ENCODE assay signal across 1 cellular context in genomic region chr2:172427990-172428840, GRCh38.
A peak's percentile ranks its signal among the peaks of the same experiment; 100 is the strongest.
TF ChIP-seq lines count a peak whose summit lies in the region.

No MANE protein-coding gene starts in this region.

TF ChIP-seq in HepG2, 621 proteins besides CTCF, POLR2A, EP300 and RAD21 (continued from another document and continues in another):
- TF ChIP-seq, protein P1, sequence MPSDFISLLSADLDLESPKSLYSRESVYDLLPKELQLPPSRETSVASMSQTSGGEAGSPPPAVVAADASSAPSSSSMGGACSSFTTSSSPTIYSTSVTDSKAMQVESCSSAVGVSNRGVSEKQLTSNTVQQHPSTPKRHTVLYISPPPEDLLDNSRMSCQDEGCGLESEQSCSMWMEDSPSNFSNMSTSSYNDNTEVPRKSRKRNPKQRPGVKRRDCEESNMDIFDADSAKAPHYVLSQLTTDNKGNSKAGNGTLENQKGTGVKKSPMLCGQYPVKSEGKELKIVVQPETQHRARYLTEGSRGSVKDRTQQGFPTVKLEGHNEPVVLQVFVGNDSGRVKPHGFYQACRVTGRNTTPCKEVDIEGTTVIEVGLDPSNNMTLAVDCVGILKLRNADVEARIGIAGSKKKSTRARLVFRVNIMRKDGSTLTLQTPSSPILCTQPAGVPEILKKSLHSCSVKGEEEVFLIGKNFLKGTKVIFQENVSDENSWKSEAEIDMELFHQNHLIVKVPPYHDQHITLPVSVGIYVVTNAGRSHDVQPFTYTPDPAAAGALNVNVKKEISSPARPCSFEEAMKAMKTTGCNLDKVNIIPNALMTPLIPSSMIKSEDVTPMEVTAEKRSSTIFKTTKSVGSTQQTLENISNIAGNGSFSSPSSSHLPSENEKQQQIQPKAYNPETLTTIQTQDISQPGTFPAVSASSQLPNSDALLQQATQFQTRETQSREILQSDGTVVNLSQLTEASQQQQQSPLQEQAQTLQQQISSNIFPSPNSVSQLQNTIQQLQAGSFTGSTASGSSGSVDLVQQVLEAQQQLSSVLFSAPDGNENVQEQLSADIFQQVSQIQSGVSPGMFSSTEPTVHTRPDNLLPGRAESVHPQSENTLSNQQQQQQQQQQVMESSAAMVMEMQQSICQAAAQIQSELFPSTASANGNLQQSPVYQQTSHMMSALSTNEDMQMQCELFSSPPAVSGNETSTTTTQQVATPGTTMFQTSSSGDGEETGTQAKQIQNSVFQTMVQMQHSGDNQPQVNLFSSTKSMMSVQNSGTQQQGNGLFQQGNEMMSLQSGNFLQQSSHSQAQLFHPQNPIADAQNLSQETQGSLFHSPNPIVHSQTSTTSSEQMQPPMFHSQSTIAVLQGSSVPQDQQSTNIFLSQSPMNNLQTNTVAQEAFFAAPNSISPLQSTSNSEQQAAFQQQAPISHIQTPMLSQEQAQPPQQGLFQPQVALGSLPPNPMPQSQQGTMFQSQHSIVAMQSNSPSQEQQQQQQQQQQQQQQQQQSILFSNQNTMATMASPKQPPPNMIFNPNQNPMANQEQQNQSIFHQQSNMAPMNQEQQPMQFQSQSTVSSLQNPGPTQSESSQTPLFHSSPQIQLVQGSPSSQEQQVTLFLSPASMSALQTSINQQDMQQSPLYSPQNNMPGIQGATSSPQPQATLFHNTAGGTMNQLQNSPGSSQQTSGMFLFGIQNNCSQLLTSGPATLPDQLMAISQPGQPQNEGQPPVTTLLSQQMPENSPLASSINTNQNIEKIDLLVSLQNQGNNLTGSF (CRISPR knock-in tag; IDR thresholded peaks at IDR 0.05), result no peak; the same call in 1 of the 2 replicates
- no peak; the same call in 1 of the 2 replicates for TF ChIP-seq BRF2 (CRISPR knock-in tag; IDR thresholded peaks at IDR 0.05)
- TF ChIP-seq MYPOP (CRISPR knock-in tag; IDR thresholded peaks at IDR 0.05), result peak; percentile 35; the same call in 1 of the 2 replicates
- TF ChIP-seq MEIS1 (CRISPR knock-in tag; IDR thresholded peaks at IDR 0.05; ENCODE audit: borderline replicate concordance), result no peak
- TF ChIP-seq PITX1 (CRISPR knock-in tag; IDR thresholded peaks at IDR 0.05), result peak; percentile 69; the same call in 1 of the 2 replicates
- TF ChIP-seq DZIP1 (CRISPR knock-in tag; IDR thresholded peaks at IDR 0.05), result no peak
- no peak for TF ChIP-seq GPN1 (CRISPR knock-in tag; IDR thresholded peaks at IDR 0.05; ENCODE audit: borderline replicate concordance)
- TF ChIP-seq, protein P2, sequence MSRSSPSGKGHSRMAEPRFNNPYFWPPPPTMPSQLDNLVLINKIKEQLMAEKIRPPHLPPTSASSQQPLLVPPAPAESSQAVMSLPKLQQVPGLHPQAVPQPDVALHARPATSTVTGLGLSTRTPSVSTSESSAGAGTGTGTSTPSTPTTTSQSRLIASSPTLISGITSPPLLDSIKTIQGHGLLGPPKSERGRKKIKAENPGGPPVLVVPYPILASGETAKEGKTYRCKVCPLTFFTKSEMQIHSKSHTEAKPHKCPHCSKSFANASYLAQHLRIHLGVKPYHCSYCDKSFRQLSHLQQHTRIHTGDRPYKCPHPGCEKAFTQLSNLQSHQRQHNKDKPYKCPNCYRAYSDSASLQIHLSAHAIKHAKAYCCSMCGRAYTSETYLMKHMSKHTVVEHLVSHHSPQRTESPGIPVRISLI (CRISPR knock-in tag; IDR thresholded peaks at IDR 0.05; ENCODE audit: borderline replicate concordance), result peak; percentile 89
- no peak; the same call in 1 of the 2 replicates for TF ChIP-seq ZNF33B (CRISPR knock-in tag; IDR thresholded peaks at IDR 0.05)
- no peak; the same call in none of the 2 replicates for TF ChIP-seq CHD4 (IDR thresholded peaks at IDR 0.05; ENCODE audit: borderline replicate concordance, low read length)
- peak; percentile 94 for TF ChIP-seq ZNF598 (CRISPR knock-in tag; IDR thresholded peaks at IDR 0.05; ENCODE audit: borderline replicate concordance)
- TF ChIP-seq, protein P3, sequence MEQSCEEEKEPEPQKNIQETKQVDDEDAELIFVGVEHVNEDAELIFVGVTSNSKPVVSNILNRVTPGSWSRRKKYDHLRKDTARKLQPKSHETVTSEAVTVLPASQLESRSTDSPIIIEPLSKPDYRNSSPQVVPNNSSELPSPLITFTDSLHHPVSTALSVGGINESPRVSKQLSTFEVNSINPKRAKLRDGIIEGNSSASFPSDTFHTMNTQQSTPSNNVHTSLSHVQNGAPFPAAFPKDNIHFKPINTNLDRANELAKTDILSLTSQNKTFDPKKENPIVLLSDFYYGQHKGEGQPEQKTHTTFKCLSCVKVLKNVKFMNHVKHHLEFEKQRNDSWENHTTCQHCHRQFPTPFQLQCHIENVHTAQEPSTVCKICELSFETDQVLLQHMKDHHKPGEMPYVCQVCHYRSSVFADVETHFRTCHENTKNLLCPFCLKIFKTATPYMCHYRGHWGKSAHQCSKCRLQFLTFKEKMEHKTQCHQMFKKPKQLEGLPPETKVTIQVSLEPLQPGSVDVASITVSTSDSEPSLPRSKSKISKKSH (CRISPR knock-in tag; IDR thresholded peaks at IDR 0.05; ENCODE audit: borderline replicate concordance), result 0 out of 2 replicates have a peak, but pooled peaks have one; percentile 14
- TF ChIP-seq HMG20B (CRISPR knock-in tag; conservative IDR thresholded peaks at IDR 0.05), result no peak
- no peak for TF ChIP-seq TBP (CRISPR knock-in tag; IDR thresholded peaks at IDR 0.05)
- no peak for TF ChIP-seq TBL1XR1 (IDR thresholded peaks at IDR 0.05; ENCODE audit: borderline replicate concordance, low read length, partially characterized antibody)
- TF ChIP-seq ZNF563 (CRISPR knock-in tag; IDR thresholded peaks at IDR 0.05), result no peak
- TF ChIP-seq KMT2B (CRISPR knock-in tag; IDR thresholded peaks at IDR 0.05), result peak; percentile 69
- TF ChIP-seq, protein P4, sequence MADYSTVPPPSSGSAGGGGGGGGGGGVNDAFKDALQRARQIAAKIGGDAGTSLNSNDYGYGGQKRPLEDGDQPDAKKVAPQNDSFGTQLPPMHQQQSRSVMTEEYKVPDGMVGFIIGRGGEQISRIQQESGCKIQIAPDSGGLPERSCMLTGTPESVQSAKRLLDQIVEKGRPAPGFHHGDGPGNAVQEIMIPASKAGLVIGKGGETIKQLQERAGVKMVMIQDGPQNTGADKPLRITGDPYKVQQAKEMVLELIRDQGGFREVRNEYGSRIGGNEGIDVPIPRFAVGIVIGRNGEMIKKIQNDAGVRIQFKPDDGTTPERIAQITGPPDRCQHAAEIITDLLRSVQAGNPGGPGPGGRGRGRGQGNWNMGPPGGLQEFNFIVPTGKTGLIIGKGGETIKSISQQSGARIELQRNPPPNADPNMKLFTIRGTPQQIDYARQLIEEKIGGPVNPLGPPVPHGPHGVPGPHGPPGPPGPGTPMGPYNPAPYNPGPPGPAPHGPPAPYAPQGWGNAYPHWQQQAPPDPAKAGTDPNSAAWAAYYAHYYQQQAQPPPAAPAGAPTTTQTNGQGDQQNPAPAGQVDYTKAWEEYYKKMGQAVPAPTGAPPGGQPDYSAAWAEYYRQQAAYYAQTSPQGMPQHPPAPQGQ (CRISPR knock-in tag; IDR thresholded peaks at IDR 0.05; ENCODE audit: borderline replicate concordance), result no peak
- TF ChIP-seq ZNF816 (CRISPR knock-in tag; IDR thresholded peaks at IDR 0.05; ENCODE audit: borderline replicate concordance), result no peak
- TF ChIP-seq ZNF709 (CRISPR knock-in tag; IDR thresholded peaks at IDR 0.05), result no peak
- TF ChIP-seq, protein P5, sequence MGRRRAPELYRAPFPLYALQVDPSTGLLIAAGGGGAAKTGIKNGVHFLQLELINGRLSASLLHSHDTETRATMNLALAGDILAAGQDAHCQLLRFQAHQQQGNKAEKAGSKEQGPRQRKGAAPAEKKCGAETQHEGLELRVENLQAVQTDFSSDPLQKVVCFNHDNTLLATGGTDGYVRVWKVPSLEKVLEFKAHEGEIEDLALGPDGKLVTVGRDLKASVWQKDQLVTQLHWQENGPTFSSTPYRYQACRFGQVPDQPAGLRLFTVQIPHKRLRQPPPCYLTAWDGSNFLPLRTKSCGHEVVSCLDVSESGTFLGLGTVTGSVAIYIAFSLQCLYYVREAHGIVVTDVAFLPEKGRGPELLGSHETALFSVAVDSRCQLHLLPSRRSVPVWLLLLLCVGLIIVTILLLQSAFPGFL (CRISPR knock-in tag; IDR thresholded peaks at IDR 0.05), result no peak
- TF ChIP-seq ZNF34 (CRISPR knock-in tag; IDR thresholded peaks at IDR 0.05; ENCODE audit: borderline replicate concordance), result no peak
- 0 out of 2 replicates have a peak, but pooled peaks have one; percentile 9 for TF ChIP-seq ZNF552 (CRISPR knock-in tag; IDR thresholded peaks at IDR 0.05; ENCODE audit: borderline replicate concordance)
- no peak for TF ChIP-seq KDM6A (CRISPR knock-in tag; IDR thresholded peaks at IDR 0.05; ENCODE audit: low read depth)
- TF ChIP-seq NRL (CRISPR knock-in tag; IDR thresholded peaks at IDR 0.05; ENCODE audit: borderline replicate concordance), result no peak
- TF ChIP-seq SOX13 (IDR thresholded peaks at IDR 0.05), result no peak
- no peak for TF ChIP-seq SOX13 (CRISPR knock-in tag; conservative IDR thresholded peaks at IDR 0.05 in 1 of 2, IDR thresholded peaks at IDR 0.05 in 1 of 2)
- no peak for TF ChIP-seq RARA (CRISPR knock-in tag; IDR thresholded peaks at IDR 0.05)
- TF ChIP-seq POGK (CRISPR knock-in tag; conservative IDR thresholded peaks at IDR 0.05), result no peak; the same call in 1 of the 2 replicates
- TF ChIP-seq, protein P6, sequence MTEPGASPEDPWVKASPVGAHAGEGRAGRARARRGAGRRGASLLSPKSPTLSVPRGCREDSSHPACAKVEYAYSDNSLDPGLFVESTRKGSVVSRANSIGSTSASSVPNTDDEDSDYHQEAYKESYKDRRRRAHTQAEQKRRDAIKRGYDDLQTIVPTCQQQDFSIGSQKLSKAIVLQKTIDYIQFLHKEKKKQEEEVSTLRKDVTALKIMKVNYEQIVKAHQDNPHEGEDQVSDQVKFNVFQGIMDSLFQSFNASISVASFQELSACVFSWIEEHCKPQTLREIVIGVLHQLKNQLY (CRISPR knock-in tag; IDR thresholded peaks at IDR 0.05), result no peak
- no peak for TF ChIP-seq ZSCAN21 (CRISPR knock-in tag; IDR thresholded peaks at IDR 0.05; ENCODE audit: borderline replicate concordance)
- TF ChIP-seq SAFB2 (CRISPR knock-in tag; IDR thresholded peaks at IDR 0.05; ENCODE audit: borderline replicate concordance, low read depth), result no peak
- TF ChIP-seq ISL2 (CRISPR knock-in tag; IDR thresholded peaks at IDR 0.05), result 0 out of 2 replicates have a peak, but pooled peaks have one; percentile 30
- TF ChIP-seq FOXP4 (CRISPR knock-in tag; IDR thresholded peaks at IDR 0.05), result no peak
- no peak for TF ChIP-seq HOXA9 (CRISPR knock-in tag; IDR thresholded peaks at IDR 0.05; ENCODE audit: borderline replicate concordance)
- TF ChIP-seq SKI (IDR thresholded peaks at IDR 0.05; ENCODE audit: partially characterized antibody), result no peak
- TF ChIP-seq ZFP62 (CRISPR knock-in tag; IDR thresholded peaks at IDR 0.05), result no peak
- no peak for TF ChIP-seq MBNL3 (CRISPR knock-in tag; conservative IDR thresholded peaks at IDR 0.05)
- TF ChIP-seq BHLHE40 (IDR thresholded peaks at IDR 0.05; ENCODE audit: low read length), result peak; percentile 38; the same call in 1 of the 2 replicates
